8 cellular contexts compared by ENCODE assay signal in the genomic region with DNA sequence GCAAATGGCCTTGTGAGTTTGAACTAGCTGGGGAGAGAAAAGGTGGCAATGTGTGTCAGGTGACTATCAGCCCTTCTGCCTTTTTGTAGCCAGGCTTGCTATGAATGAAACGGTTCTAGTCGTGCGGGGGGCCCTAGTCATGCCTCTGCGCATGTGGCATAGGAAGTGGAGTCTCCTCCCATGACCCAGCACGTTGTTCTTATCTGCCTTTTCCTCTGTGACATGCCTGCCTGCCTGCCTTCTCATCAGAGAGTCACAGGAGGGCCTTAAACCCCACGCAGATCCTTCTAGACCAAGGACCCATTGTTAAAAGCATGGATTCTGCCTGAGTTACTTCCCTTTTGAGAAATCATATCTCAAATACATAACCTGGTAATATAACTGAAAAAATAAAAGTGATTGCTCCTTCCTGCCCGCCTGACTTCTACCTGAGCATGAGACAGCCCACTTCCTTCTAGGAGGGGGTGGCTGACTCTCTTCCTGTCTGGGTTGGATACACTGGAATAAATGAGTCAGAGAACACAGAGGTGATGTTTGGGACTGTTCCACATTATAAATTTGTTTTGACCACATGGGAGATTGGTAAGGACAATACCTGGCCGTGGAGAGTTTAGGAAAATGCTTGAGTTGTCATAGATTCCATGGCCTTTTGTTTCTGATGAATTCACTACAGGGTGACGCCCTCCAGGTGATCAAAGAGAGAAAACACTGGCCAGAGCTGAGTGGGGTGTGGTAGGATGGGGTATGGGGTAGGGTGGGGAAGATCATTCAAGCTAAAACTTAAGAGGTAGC.
DNase-seq lines count a peak whose midpoint lies in the region.

No MANE protein-coding gene starts in this region.

- no peaks in the 10 kb centered on the region for H3K9me3 ChIP-seq in KOPT-K1 (ENCODE audit: insufficient read depth, low read length, poor library complexity, severe bottlenecking)

- DNase-seq in activated CD8-positive, alpha-beta memory T cell treated with anti-CD3 and anti-CD28 coated beads for 24 hours, result peak; percentile 89
- DNase-seq in foreskin melanocyte (peak; percentile 18), cerebellar cortex (ENCODE audit: low spot score) (no peak), EL (no peak), GM03348 (ENCODE audit: low spot score) (no peak), RKO (ENCODE audit: low spot score) (no peak)
- DNase-seq in stimulated activated CD8-positive, alpha-beta memory T cell treated with anti-CD3 and anti-CD28 coated beads, Interleukin-2, amount 100 ng/mL, for 48 hours (ENCODE audit: low read depth in 2 of 2), result peak; percentile 47 to 58

- peak overlapping the region; percentile 95 for H3K27ac ChIP-seq in KOPT-K1 (ENCODE audit: low read depth, low read length, poor library complexity, severe bottlenecking)

- no peaks in the 10 kb centered on the region for H3K36me3 ChIP-seq in KOPT-K1 (ENCODE audit: insufficient read depth, low read length)

Comparison
In these comparisons a context has a peak if more than half of its experiments do, and no peak if none do; other contexts are left out.
1. DNase-seq: peak in activated CD8-positive, alpha-beta memory T cell treated with anti-CD3 and anti-CD28 coated beads for 24 hours (single experiment), foreskin melanocyte (single experiment) and stimulated activated CD8-positive, alpha-beta memory T cell treated with anti-CD3 and anti-CD28 coated beads, Interleukin-2, amount 100 ng/mL, for 48 hours (2 of 2); none in cerebellar cortex (single experiment), EL (single experiment), GM03348 (single experiment) and RKO (single experiment).